14 cellular contexts compared by ENCODE assay signal in the genomic region with DNA sequence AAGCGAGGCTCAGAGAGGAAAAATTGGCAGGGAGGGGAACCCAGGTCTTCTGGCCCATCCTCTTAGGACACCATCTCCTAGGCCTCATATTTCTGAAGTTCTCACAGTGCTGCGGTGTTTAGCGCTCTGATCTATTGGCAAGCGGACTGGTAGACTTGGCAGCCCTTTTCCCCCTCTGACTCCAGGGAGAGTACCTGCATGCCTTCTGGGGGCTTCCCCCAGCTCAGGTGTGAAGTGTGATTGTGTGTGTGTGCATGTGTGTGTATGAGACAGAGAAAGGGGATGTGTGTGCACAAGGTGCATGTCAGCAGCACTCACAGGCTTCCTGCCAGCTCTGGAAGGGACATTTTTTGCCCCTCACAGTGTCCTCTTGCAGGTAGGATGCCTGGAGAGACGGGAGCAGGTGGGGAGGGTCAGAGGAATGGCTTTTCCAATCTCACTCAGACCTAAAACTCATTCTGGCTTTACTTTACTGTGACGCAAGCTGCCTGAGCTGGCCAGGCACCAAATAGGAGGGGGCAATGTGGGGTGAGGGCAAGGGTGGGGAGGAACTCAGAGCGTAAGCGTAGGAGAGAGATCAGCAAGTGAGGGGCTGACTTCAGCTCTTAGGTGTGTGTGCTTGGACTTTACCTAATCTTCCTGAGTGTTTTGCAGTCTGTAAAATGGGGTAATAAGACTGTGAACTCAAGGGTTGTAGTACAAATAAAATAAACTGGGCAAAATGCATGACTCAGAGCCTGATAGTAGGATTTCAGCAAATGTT. TPM values are rescaled to one million over a fixed set of nuclear protein-coding genes. Genes with fewer than 3 reads are reported as not detected.
DNase-seq lines count a peak whose midpoint lies in the region; ATAC-seq and TF ChIP-seq lines count a peak whose summit lies in the region.
"Had no signal": no experiment of that assay in that cellular context is flagged by ENCODE, and none has a peak within 500 bp of the region (broad histone marks: within the 10 kb centered on the region; RNA-seq: fewer than 3 reads in every experiment).

No MANE protein-coding gene starts in this region.

- no peaks in the 10 kb centered on the region for H3K9me3 ChIP-seq in CD4-positive, alpha-beta memory T cell (ENCODE audit: control insufficient read depth in 1 of 2, low read length in 2 of 2)
- H3K9me3 ChIP-seq in mesenchymal stem cell (ENCODE audit: control insufficient read depth, low read length) (no peaks in the 10 kb centered on the region), ovary (no peaks in the 10 kb centered on the region)
- H3K9me3 ChIP-seq: tibial nerve had no signal

- H2AFZ ChIP-seq in mesenchymal stem cell (ENCODE audit: low read depth, low read length): no peak overlapping the region

- H2BK15ac ChIP-seq in mesenchymal stem cell (ENCODE audit: low read depth, poor library complexity, severe bottlenecking): no peak overlapping the region

- no peak overlapping the region for H2BK5ac ChIP-seq in mesenchymal stem cell (ENCODE audit: low read depth, low read length, poor library complexity, severe bottlenecking)

- H3K4me3 Mint-ChIP-seq in CD4-positive, alpha-beta memory T cell: no peak overlapping the region
- H3K4me3 Mint-ChIP-seq: neural crest cell had no signal

- H3K27me3 ChIP-seq in CD4-positive, alpha-beta memory T cell (ENCODE audit: insufficient read depth, low read length): no peaks in the 10 kb centered on the region
- no peaks in the 10 kb centered on the region for H3K27me3 ChIP-seq in mesenchymal stem cell (ENCODE audit: control insufficient read depth in 1 of 2, insufficient read depth in 1 of 2, low read length in 2 of 2)
- H3K27me3 ChIP-seq in ovary: no peaks in the 10 kb centered on the region
- H3K27me3 ChIP-seq: dorsolateral prefrontal cortex, tibial nerve had no signal

- no peak overlapping the region for H4K8ac ChIP-seq in mesenchymal stem cell (ENCODE audit: low read length)

- H3K9ac ChIP-seq in mesenchymal stem cell (ENCODE audit: low read length): no peak overlapping the region

- peaks cover 2% of the 10 kb centered on the region for H3K36me3 ChIP-seq in CD4-positive, alpha-beta memory T cell (ENCODE audit: insufficient read depth, low read length)
- H3K36me3 ChIP-seq in mesenchymal stem cell (ENCODE audit: control insufficient read depth in 1 of 2, insufficient read depth in 2 of 2, low read depth in 1 of 2, low read length in 2 of 2): peaks cover 0 to 8% of the 10 kb centered on the region in 2 experiments
- H3K36me3 ChIP-seq in ovary: no peaks in the 10 kb centered on the region

- H3K23ac ChIP-seq in mesenchymal stem cell (ENCODE audit: low read length in 2 of 2): no peak overlapping the region

- peak overlapping the region; percentile 39 to 72 (median 50) for H3K27ac Mint-ChIP-seq in CD4-positive, alpha-beta memory T cell

- no peak for TF ChIP-seq CTCF in ovary (IDR thresholded peaks at IDR 0.05)

- H2BK120ac ChIP-seq in mesenchymal stem cell (ENCODE audit: low read depth, low read length): no peak overlapping the region

- POLR2A ChIA-PET in CD4-positive, alpha-beta memory T cell (lab: Charles Lee; ENCODE audit: partially characterized antibody): interaction anchor here (0.5 to 1.4 kb wide), 2 partner anchors 28 to 34 kb away, joined by 3 read pairs; no protein-coding TSS in a partner anchor

- peak overlapping the region; percentile 99 for H2AK5ac ChIP-seq in mesenchymal stem cell (ENCODE audit: low read length, severe bottlenecking)

- intact Hi-C loops in CD4-positive, alpha-beta memory T cell (cut with micrococcal nuclease): no loop called here
- intact Hi-C loops in posterior vena cava (cut with DNase I) (no loop called here), ovary (cut with DNase I) (no loop called here)

- no peaks in the 10 kb centered on the region for H3K27me3 Mint-ChIP-seq in CD4-positive, alpha-beta memory T cell

- TF ChIP-seq POLR2A in ovary (IDR thresholded peaks at IDR 0.05): no peak

- H3K4ac ChIP-seq in mesenchymal stem cell (ENCODE audit: low read depth in 1 of 2, low read length in 2 of 2): no peak overlapping the region

- no peak overlapping the region for H3K18ac ChIP-seq in mesenchymal stem cell (ENCODE audit: low read depth in 1 of 2, low read length in 2 of 2)

- H3K4me2 ChIP-seq in mesenchymal stem cell (ENCODE audit: low read length, poor library complexity, severe bottlenecking): no peak overlapping the region

- H4K91ac ChIP-seq in mesenchymal stem cell (ENCODE audit: low read length): peak overlapping the region; percentile 76

- H3K27ac ChIP-seq in CD4-positive, alpha-beta memory T cell (ENCODE audit: low read depth, low read length): no peak overlapping the region
- peak overlapping the region; percentile 76 for H3K27ac ChIP-seq in mesenchymal stem cell (ENCODE audit: low read length, poor library complexity, severe bottlenecking)
- H3K27ac ChIP-seq in ovary: no peak overlapping the region
- H3K27ac ChIP-seq: dorsolateral prefrontal cortex, HL-60 had no signal

- no peak for TF ChIP-seq EP300 in ovary (IDR thresholded peaks at IDR 0.05)

- peaks cover 41% of the 10 kb centered on the region for H3K4me1 ChIP-seq in CD4-positive, alpha-beta memory T cell (ENCODE audit: insufficient read depth, low read length)
- H3K4me1 ChIP-seq in mesenchymal stem cell (ENCODE audit: control insufficient read depth, insufficient read depth, low read depth, low read length): peaks cover 28% of the 10 kb centered on the region
- peaks cover 1% of the 10 kb centered on the region for H3K4me1 ChIP-seq in ovary (ENCODE audit: insufficient read depth)

- DNase-seq in CD4-positive, alpha-beta memory T cell: no peak
- DNase-seq in UCSD-AML1 (lab: John Stamatoyannopoulos, UW; ENCODE audit: unreplicated experiment) (peak; percentile 23), mesenchymal stem cell (no peak), posterior vena cava (ENCODE audit: low spot score) (no peak), ovary (no peak)
- DNase-seq: activated effector memory CD4-positive, alpha-beta T cell treated with Interleukin-2 at 50 U/mL for 16 hours; dorsolateral prefrontal cortex; NCI-H1694; stimulated activated CD4-positive, alpha-beta T cell treated with anti-CD3 and anti-CD28 coated beads, Interleukin-4, amount 100 ng/mL, for 1 hour had no signal

- no peak overlapping the region for H3K4me3 ChIP-seq in CD4-positive, alpha-beta memory T cell (ENCODE audit: low read length in 2 of 2)
- H3K4me3 ChIP-seq in mesenchymal stem cell (ENCODE audit: insufficient read depth in 1 of 2, low read depth in 1 of 2, low read length in 2 of 2) (no peak overlapping the region), ovary (no peak overlapping the region)
- H3K4me3 ChIP-seq: dorsolateral prefrontal cortex, tibial nerve had no signal

- WGBS in mesenchymal stem cell: 84% methylated on average over 8 of the region's 8 CpGs
- WGBS in ovary, 3 donors: 51 to 65% (median 64%) methylated on average over 8 of the region's 8 CpGs

- peaks cover 36 to 58% (median 44%) of the 10 kb centered on the region in 4 donors for H3K4me1 Mint-ChIP-seq in CD4-positive, alpha-beta memory T cell
- H3K4me1 Mint-ChIP-seq: neural crest cell had no signal

- ATAC-seq in HG03457 (IDR thresholded peaks at IDR 0.05; ENCODE audit: unreplicated experiment): no peak

- H3K79me1 ChIP-seq in mesenchymal stem cell (replicated peaks; ENCODE audit: low read length, poor library complexity, severe bottlenecking): peaks cover 9% of the 10 kb centered on the region

- peaks cover 11 to 12% of the 10 kb centered on the region in 2 donors for H3K36me3 Mint-ChIP-seq in CD4-positive, alpha-beta memory T cell

- H2BK12ac ChIP-seq in mesenchymal stem cell (ENCODE audit: low read length in 2 of 2): peak overlapping the region in 1 of 2 experiments; percentile 60

- CTCF ChIA-PET in CD4-positive, alpha-beta memory T cell (lab: Charles Lee; ENCODE audit: partially characterized antibody): no interaction called here

- no peak overlapping the region for H3K14ac ChIP-seq in mesenchymal stem cell (ENCODE audit: low read length in 2 of 2)

- H3K9me3 Mint-ChIP-seq in CD4-positive, alpha-beta memory T cell: no peaks in the 10 kb centered on the region
- H3K9me3 Mint-ChIP-seq: neural crest cell had no signal

RNA-seq across cellular contexts. Expression of a gene that starts 4.0 kb away (rescaled TPM):
- 1 to 10 TPM; 1.5 to 2.4 TPM for total RNA-seq in CD4-positive, alpha-beta memory T cell
- polyA plus RNA-seq in CD4-positive, alpha-beta memory T cell: 1 to 10 TPM in 1 of 2 donors, under 1 TPM in 1; 0.65 to 1.6 TPM
- polyA plus RNA-seq in mesenchymal stem cell (2013, experiment 1 of 2): 1.0 TPM
- polyA plus RNA-seq in mesenchymal stem cell (2013, experiment 2 of 2): 0.68 TPM
- total RNA-seq in posterior vena cava (1 to 10 TPM; 9.6 to 10.0 TPM), ovary (1 to 10 TPM in 6 of 7 donors, under 1 TPM in 1; 0.48 to 3.6 (median 1.3) TPM)
- polyA plus RNA-seq in ovary: 1 to 10 TPM; 1.1 to 2.0 TPM

RNA-seq across cellular contexts. Expression of a gene that starts 8.2 kb away (rescaled TPM):
- total RNA-seq in CD4-positive, alpha-beta memory T cell: 10 to 100 TPM; 26.5 to 29.1 TPM
- 10 to 100 TPM; 40.8 to 48.3 TPM for polyA plus RNA-seq in CD4-positive, alpha-beta memory T cell
- polyA plus RNA-seq in mesenchymal stem cell (2013, experiment 1 of 2): 23.3 TPM
- polyA plus RNA-seq in mesenchymal stem cell (2013, experiment 2 of 2): 22.6 TPM
- total RNA-seq in posterior vena cava: 10 to 100 TPM; 19.6 to 20.0 TPM
- 10 to 100 TPM; 25.7 to 39.9 (median 31.6) TPM for total RNA-seq in ovary
- polyA plus RNA-seq in ovary: 10 to 100 TPM; 36.2 to 54.0 TPM

RNA-seq across cellular contexts. Expression of a gene that starts 18.2 kb away (rescaled TPM):
- total RNA-seq in CD4-positive, alpha-beta memory T cell: under 1 TPM; 0.61 to 0.81 TPM
- polyA plus RNA-seq in CD4-positive, alpha-beta memory T cell: 1 to 10 TPM; 5.9 to 8.4 TPM
- polyA plus RNA-seq in mesenchymal stem cell (2013, experiment 1 of 2): 31.0 TPM
- 31.2 TPM for polyA plus RNA-seq in mesenchymal stem cell (2013, experiment 2 of 2)
- total RNA-seq in posterior vena cava (10 to 100 TPM; 31.9 to 41.1 TPM), ovary (10 to 100 TPM; 24.0 to 46.5 (median 37.4) TPM)
- 10 to 100 TPM; 14.2 to 34.1 TPM for polyA plus RNA-seq in ovary

RNA-seq across cellular contexts. Expression of a gene that starts 18.6 kb away (rescaled TPM):
- total RNA-seq in CD4-positive, alpha-beta memory T cell: not detected
- not detected for polyA plus RNA-seq in CD4-positive, alpha-beta memory T cell
- polyA plus RNA-seq in mesenchymal stem cell (2013, experiment 1 of 2): 0.07 TPM
- not detected for polyA plus RNA-seq in mesenchymal stem cell (2013, experiment 2 of 2)
- total RNA-seq in posterior vena cava (1 to 10 TPM; 1.2 to 2.9 TPM), ovary (1 to 10 TPM in 2 of 7 donors, under 1 TPM in 1, not detected in 4; 0.23 to 3.0 (median 1.2) TPM)
- 1 to 10 TPM in 1 of 2 donors, not detected in 1; 1.4 TPM for polyA plus RNA-seq in ovary
- total RNA-seq: neural crest cell, OCI-LY7 had no signal

RNA-seq across cellular contexts. Expression of a gene that starts 35.0 kb away (rescaled TPM):
- total RNA-seq in CD4-positive, alpha-beta memory T cell: 10 to 100 TPM; 47.7 to 58.2 TPM
- polyA plus RNA-seq in CD4-positive, alpha-beta memory T cell: 10 to 100 TPM; 17.3 to 28.2 TPM
- 13.7 TPM for polyA plus RNA-seq in mesenchymal stem cell (2013, experiment 1 of 2)
- 14.3 TPM for polyA plus RNA-seq in mesenchymal stem cell (2013, experiment 2 of 2)
- total RNA-seq in posterior vena cava (10 to 100 TPM; 22.3 to 29.5 TPM), ovary (10 to 100 TPM; 11.2 to 35.2 (median 29.0) TPM)
- polyA plus RNA-seq in ovary: 10 to 100 TPM; 18.3 to 31.8 TPM

Comparison
In these comparisons a context has a peak if more than half of its experiments do, and no peak if none do; other contexts are left out.
1. RNA of a gene that starts 18.2 kb away (total RNA-seq): 31.9 to 41.1 TPM in posterior vena cava and 24.0 to 46.5 TPM in ovary; 0.61 to 0.81 TPM in CD4-positive, alpha-beta memory T cell; every median in the first group is over 10 times any median in the second.